15 cellular contexts compared by ENCODE assay signal in the genomic region with DNA sequence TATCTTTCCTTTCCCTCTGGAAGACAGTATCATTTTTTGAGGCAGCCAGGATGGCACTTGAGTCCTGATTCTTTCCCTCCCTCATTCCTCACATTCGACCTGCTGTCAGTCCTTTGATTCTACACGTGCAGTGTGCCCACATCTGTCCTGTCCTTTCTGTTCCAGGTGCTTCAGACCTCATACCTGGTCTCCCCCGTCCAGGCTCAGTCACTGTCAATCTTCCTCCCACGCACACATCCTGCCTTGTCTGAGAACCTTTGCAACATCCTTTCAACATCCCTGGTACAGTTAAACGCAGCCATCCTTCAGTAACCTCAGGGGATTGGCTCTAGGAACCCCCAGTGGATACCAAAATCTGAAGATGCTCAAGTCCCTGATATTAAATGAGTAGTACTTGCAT. TPM values are rescaled to one million over a fixed set of nuclear protein-coding genes. Genes with fewer than 3 reads are reported as not detected.
DNase-seq lines count a peak whose midpoint lies in the region; ATAC-seq and TF ChIP-seq lines count a peak whose summit lies in the region.
"Had no signal": no experiment of that assay in that cellular context is flagged by ENCODE, and none has a peak within 500 bp of the region (broad histone marks: within the 10 kb centered on the region; RNA-seq: fewer than 3 reads in every experiment).

No MANE protein-coding gene starts in this region.

- 88 to 97% methylated on average over 5 of the region's 5 CpGs for WGBS in GM23248 (ENCODE audit: low coverage in 1 of 2, low lambda C conversion rate in 2 of 2, missing lambda C conversion rate in 2 of 2), 2 experiments
- WGBS in SK-N-SH (ENCODE audit: low lambda C conversion rate): 84% methylated on average over 5 of the region's 5 CpGs

- no peak for TF ChIP-seq EP300 in SK-N-SH (IDR thresholded peaks at IDR 0.05; ENCODE audit: borderline replicate concordance in 1 of 2, low read depth in 1 of 2, low read length in 1 of 2)

- DNase-seq in CD8-positive, alpha-beta T cell: peak in 3 of 7 experiments; percentile 35 to 51 (median 39)
- DNase-seq in Karpas-422: peak; percentile 51
- peak; percentile 41 to 48 for DNase-seq in activated T-cell treated with anti-CD3 and anti-CD28 coated beads, Interleukin-2, amount 50 U/mL, for 72 hours
- peak in 6 of 9 donors; percentile 26 to 58 (median 44) for DNase-seq in naive thymus-derived CD4-positive, alpha-beta T cell
- DNase-seq in GM23248: no peak
- no peak for DNase-seq in SK-N-SH
- DNase-seq in uterus: no peak
- DNase-seq: heart left ventricle, NCI-H2081 treated with DMSO at 0.1 percent for 48 hours, NCI-H82, nephron progenitor cell, SIG-M5 had no signal

- intact Hi-C loops in CD8-positive, alpha-beta T cell (cut with DNase I, micrococcal nuclease): no loop called here
- intact Hi-C loops in naive thymus-derived CD4-positive, alpha-beta T cell (cut with micrococcal nuclease): loop anchor here in 1 of 2 donors (1.0 kb wide), 2 partner anchors 8 to 9 kb away; no protein-coding TSS in a partner anchor
- intact Hi-C loops in uterus (cut with DNase I; ENCODE audit: low total_unique reads): no loop called here

- H3K9ac ChIP-seq in Karpas-422 (ENCODE audit: low read length) (peak overlapping the region; percentile 17; the same call in 1 of the 2 replicates), GM23248 (no peak overlapping the region), SK-N-SH (no peak overlapping the region)

- H3K79me2 ChIP-seq in Karpas-422 (ENCODE audit: low read length) (peaks cover 98% of the 10 kb centered on the region), GM23248 (ENCODE audit: insufficient read depth) (no peaks in the 10 kb centered on the region), SK-N-SH (ENCODE audit: insufficient read depth) (no peaks in the 10 kb centered on the region)

- H3K36me3 ChIP-seq in CD8-positive, alpha-beta T cell (ENCODE audit: insufficient read depth, low read length): no peaks in the 10 kb centered on the region
- H3K36me3 ChIP-seq in Karpas-422 (ENCODE audit: insufficient read depth, low read length): peaks cover 52% of the 10 kb centered on the region; the same call in 1 of the 2 replicates
- H3K36me3 ChIP-seq in naive thymus-derived CD4-positive, alpha-beta T cell (ENCODE audit: control insufficient read depth in 2 of 3, insufficient read depth in 3 of 3, low read length in 3 of 3): no peaks in the 10 kb centered on the region
- no peaks in the 10 kb centered on the region for H3K36me3 ChIP-seq in GM23248 (ENCODE audit: low read depth)
- no peaks in the 10 kb centered on the region for H3K36me3 ChIP-seq in SK-N-SH (replicated peaks in 1 of 2; ENCODE audit: control insufficient read depth in 1 of 2, insufficient read depth in 2 of 2, low read length in 1 of 2)
- H3K36me3 ChIP-seq in uterus: no peaks in the 10 kb centered on the region
- H3K36me3 ChIP-seq: HAP-1, heart left ventricle had no signal

- H3K4me2 ChIP-seq in Karpas-422 (ENCODE audit: low read depth, low read length, poor library complexity, severe bottlenecking): peak overlapping the region; percentile 32
- H3K4me2 ChIP-seq in GM23248 (ENCODE audit: unreplicated experiment): no peak overlapping the region
- no peak overlapping the region for H3K4me2 ChIP-seq in SK-N-SH

- H3F3A ChIP-seq in GM23248 (ENCODE audit: insufficient read depth): no peaks in the 10 kb centered on the region
- no peaks in the 10 kb centered on the region for H3F3A ChIP-seq in SK-N-SH (replicated peaks; ENCODE audit: insufficient read depth)

- H3K4me1 Mint-ChIP-seq in CD8-positive, alpha-beta T cell (ENCODE audit: low read depth): peaks cover 86% of the 10 kb centered on the region
- peaks cover 97% of the 10 kb centered on the region for H3K4me1 Mint-ChIP-seq in activated T-cell treated with anti-CD3 and anti-CD28 coated beads, Interleukin-2, amount 50 U/mL, for 72 hours (ENCODE audit: low read depth)
- H3K4me1 Mint-ChIP-seq in naive thymus-derived CD4-positive, alpha-beta T cell: peaks cover 56 to 96% (median 93%) of the 10 kb centered on the region in 7 donors

- H3K4me1 ChIP-seq in CD8-positive, alpha-beta T cell (ENCODE audit: insufficient read depth, low read length): peaks cover 88% of the 10 kb centered on the region
- H3K4me1 ChIP-seq in Karpas-422 (ENCODE audit: low read length) (peaks cover 94% of the 10 kb centered on the region), GM23248 (ENCODE audit: insufficient read depth) (no peaks in the 10 kb centered on the region), SK-N-SH (ENCODE audit: control insufficient read depth in 1 of 2, insufficient read depth in 2 of 2, low read depth in 1 of 2, low read length in 1 of 2) (peaks cover 0 to 29% of the 10 kb centered on the region in 2 experiments; a peak in 2 of 4 replicates), uterus (peaks cover 0 to 4% of the 10 kb centered on the region in 2 donors)
- H3K4me1 ChIP-seq in naive thymus-derived CD4-positive, alpha-beta T cell (ENCODE audit: control insufficient read depth in 2 of 2, insufficient read depth in 2 of 2, low read length in 2 of 2): peaks cover 20 to 46% of the 10 kb centered on the region in 2 donors
- H3K4me1 ChIP-seq: HAP-1 had no signal

- H3K27me3 ChIP-seq in CD8-positive, alpha-beta T cell (ENCODE audit: insufficient read depth, low read length): no peaks in the 10 kb centered on the region
- no peaks in the 10 kb centered on the region for H3K27me3 ChIP-seq in Karpas-422 (ENCODE audit: low read length)
- H3K27me3 ChIP-seq in naive thymus-derived CD4-positive, alpha-beta T cell (ENCODE audit: control insufficient read depth in 2 of 2, insufficient read depth in 2 of 2, low read length in 2 of 2): no peaks in the 10 kb centered on the region
- H3K27me3 ChIP-seq in GM23248 (replicated peaks; ENCODE audit: insufficient read depth): no peaks in the 10 kb centered on the region
- H3K27me3 ChIP-seq in SK-N-SH (ENCODE audit: insufficient read depth): no peaks in the 10 kb centered on the region
- H3K27me3 ChIP-seq in uterus: no peaks in the 10 kb centered on the region
- H3K27me3 ChIP-seq: heart left ventricle had no signal

- ATAC-seq in CD8-positive, alpha-beta T cell: peak; percentile 74
- peak; percentile 66 to 73 for ATAC-seq in activated T-cell treated with anti-CD3 and anti-CD28 coated beads, Interleukin-2, amount 50 U/mL, for 72 hours (replicated peaks in 1 of 2)
- ATAC-seq in naive thymus-derived CD4-positive, alpha-beta T cell: peak; percentile 72
- ATAC-seq: esophagus mucosa, heart left ventricle had no signal

- H3K9me3 Mint-ChIP-seq in CD8-positive, alpha-beta T cell: no peaks in the 10 kb centered on the region
- H3K9me3 Mint-ChIP-seq in activated T-cell treated with anti-CD3 and anti-CD28 coated beads, Interleukin-2, amount 50 U/mL, for 72 hours: no peaks in the 10 kb centered on the region
- H3K9me3 Mint-ChIP-seq in naive thymus-derived CD4-positive, alpha-beta T cell: no peaks in the 10 kb centered on the region
- H3K9me3 Mint-ChIP-seq: CD14-positive monocyte had no signal

- no peaks in the 10 kb centered on the region for H3K9me3 ChIP-seq in CD8-positive, alpha-beta T cell (ENCODE audit: low read length)
- no peaks in the 10 kb centered on the region for H3K9me3 ChIP-seq in Karpas-422 (ENCODE audit: low read length)
- H3K9me3 ChIP-seq in naive thymus-derived CD4-positive, alpha-beta T cell (ENCODE audit: control insufficient read depth in 2 of 3, low read length in 3 of 3): no peaks in the 10 kb centered on the region
- H3K9me3 ChIP-seq in GM23248 (ENCODE audit: low read depth): no peaks in the 10 kb centered on the region
- no peaks in the 10 kb centered on the region for H3K9me3 ChIP-seq in SK-N-SH
- no peaks in the 10 kb centered on the region for H3K9me3 ChIP-seq in uterus
- H3K9me3 ChIP-seq: HAP-1, heart left ventricle had no signal

- H3K4me3 ChIP-seq in CD8-positive, alpha-beta T cell (ENCODE audit: low read depth, low read length): no peak overlapping the region
- H3K4me3 ChIP-seq in Karpas-422 (ENCODE audit: low read length): no peak overlapping the region
- H3K4me3 ChIP-seq in naive thymus-derived CD4-positive, alpha-beta T cell (ENCODE audit: low read length): peak overlapping the region; percentile 20
- no peak overlapping the region for H3K4me3 ChIP-seq in GM23248
- H3K4me3 ChIP-seq in SK-N-SH (ENCODE audit: low read depth in 2 of 2, low read length in 1 of 2): no peak overlapping the region
- H3K4me3 ChIP-seq in uterus: no peak overlapping the region
- H3K4me3 ChIP-seq: HAP-1, heart left ventricle had no signal

- peaks cover 19% of the 10 kb centered on the region for H3K36me3 Mint-ChIP-seq in CD8-positive, alpha-beta T cell
- peaks cover 14 to 35% of the 10 kb centered on the region in 2 donors for H3K36me3 Mint-ChIP-seq in activated T-cell treated with anti-CD3 and anti-CD28 coated beads, Interleukin-2, amount 50 U/mL, for 72 hours (ENCODE audit: insufficient read depth in 2 of 2)
- peaks cover 0 to 46% (median 8%) of the 10 kb centered on the region in 5 donors for H3K36me3 Mint-ChIP-seq in naive thymus-derived CD4-positive, alpha-beta T cell

- CTCF ChIA-PET in CD8-positive, alpha-beta T cell (lab: Charles Lee): interaction anchor here (5.0 kb wide), 1 partner anchor 9 kb away, joined by 34 read pairs; a partner anchor contains a TSS
- CTCF ChIA-PET in naive thymus-derived CD4-positive, alpha-beta T cell (lab: Charles Lee): interaction anchor here (1.8 kb wide), 1 partner anchor 177 kb away, joined by 6 read pairs; no protein-coding TSS in a partner anchor
- CTCF ChIA-PET in SK-N-SH (lab: Yijun Ruan, JAX): interaction anchor here (6.1 kb wide), 1 partner anchor 9 kb away, joined by 46 read pairs; a partner anchor contains a TSS

- no peak for TF ChIP-seq CTCF in CD8-positive, alpha-beta T cell (IDR thresholded peaks at IDR 0.05)
- TF ChIP-seq CTCF in SK-N-SH (IDR thresholded peaks at IDR 0.05) (no peak), uterus (IDR thresholded peaks at IDR 0.05) (no peak)

- H3K27me3 Mint-ChIP-seq in CD8-positive, alpha-beta T cell (ENCODE audit: low read depth): no peaks in the 10 kb centered on the region
- H3K27me3 Mint-ChIP-seq in activated T-cell treated with anti-CD3 and anti-CD28 coated beads, Interleukin-2, amount 50 U/mL, for 72 hours (ENCODE audit: low read depth): no peaks in the 10 kb centered on the region
- no peaks in the 10 kb centered on the region for H3K27me3 Mint-ChIP-seq in naive thymus-derived CD4-positive, alpha-beta T cell

- H2AFZ ChIP-seq in Karpas-422 (ENCODE audit: low read length): no peak overlapping the region
- H2AFZ ChIP-seq in GM23248: no peak overlapping the region
- no peak overlapping the region for H2AFZ ChIP-seq in SK-N-SH (ENCODE audit: low read depth)

- no peak overlapping the region for H3K27ac ChIP-seq in CD8-positive, alpha-beta T cell (ENCODE audit: low read depth, low read length)
- H3K27ac ChIP-seq in Karpas-422 (ENCODE audit: low read length) (peak overlapping the region; percentile 37; the same call in 1 of the 2 replicates), GM23248 (no peak overlapping the region), SK-N-SH (ENCODE audit: low read depth in 2 of 2, low read length in 1 of 2) (no peak overlapping the region), uterus (no peak overlapping the region)
- H3K27ac ChIP-seq in naive thymus-derived CD4-positive, alpha-beta T cell (ENCODE audit: low read depth, low read length): peak overlapping the region; percentile 62
- H3K27ac ChIP-seq: heart left ventricle had no signal

- H3K4me3 Mint-ChIP-seq in CD8-positive, alpha-beta T cell: peak overlapping the region; percentile 42
- peak overlapping the region; percentile 5 to 59 for H3K4me3 Mint-ChIP-seq in activated T-cell treated with anti-CD3 and anti-CD28 coated beads, Interleukin-2, amount 50 U/mL, for 72 hours
- peak overlapping the region; percentile 28 to 70 (median 56) for H3K4me3 Mint-ChIP-seq in naive thymus-derived CD4-positive, alpha-beta T cell
- H3K4me3 Mint-ChIP-seq: CD14-positive monocyte, nephron progenitor cell had no signal

- POLR2A ChIA-PET in CD8-positive, alpha-beta T cell (lab: Charles Lee): no interaction called here
- POLR2A ChIA-PET in naive thymus-derived CD4-positive, alpha-beta T cell (lab: Charles Lee): interaction anchor here (0.8 to 4.0 kb wide), 7 partner anchors 8 to 155 kb away, joined by 3 to 26 read pairs (median 13); a partner anchor contains a TSS
- POLR2A ChIA-PET in SK-N-SH (lab: Yijun Ruan, JAX): no interaction called here

- no peak for TF ChIP-seq POLR2A in uterus (IDR thresholded peaks at IDR 0.05)

- H3K27ac Mint-ChIP-seq in CD8-positive, alpha-beta T cell: peak overlapping the region; percentile 86
- H3K27ac Mint-ChIP-seq in activated T-cell treated with anti-CD3 and anti-CD28 coated beads, Interleukin-2, amount 50 U/mL, for 72 hours: peak overlapping the region; percentile 0
- peak overlapping the region; percentile 21 to 95 (median 78) for H3K27ac Mint-ChIP-seq in naive thymus-derived CD4-positive, alpha-beta T cell
- H3K27ac Mint-ChIP-seq: CD14-positive monocyte, nephron progenitor cell had no signal

- peaks cover 75% of the 10 kb centered on the region for H4K20me1 ChIP-seq in Karpas-422 (ENCODE audit: insufficient read depth, low read depth, low read length)
- H4K20me1 ChIP-seq in GM23248 (ENCODE audit: insufficient read depth): no peaks in the 10 kb centered on the region
- H4K20me1 ChIP-seq in SK-N-SH (ENCODE audit: insufficient read depth): no peaks in the 10 kb centered on the region

- H3K9me2 ChIP-seq in Karpas-422 (replicated peaks; ENCODE audit: insufficient read depth, low read length) (no peaks in the 10 kb centered on the region), GM23248 (ENCODE audit: insufficient read depth) (no peaks in the 10 kb centered on the region), SK-N-SH (no peaks in the 10 kb centered on the region)

- no peak for TF ChIP-seq RAD21 in SK-N-SH (IDR thresholded peaks at IDR 0.05; ENCODE audit: low read length)

- in situ Hi-C loops in GM23248 (cut with MboI): no loop called here

RNA-seq across cellular contexts. Expression of a gene that starts 10.1 kb away (rescaled TPM):
- total RNA-seq in CD8-positive, alpha-beta T cell: 10 to 100 TPM; 39.5 to 40.5 TPM
- total RNA-seq in Karpas-422 (2014; rRNA removed; shearing (Covaris generic); ENCODE audit: low replicate concordance): 263 and 271 TPM in 2 replicates
- total RNA-seq in activated T-cell treated with anti-CD3 and anti-CD28 coated beads, Interleukin-2, amount 50 U/mL, for 72 hours: 100 to 1,000 TPM in 1 of 2 donors, 10 to 100 TPM in 1; 98.3 to 133 TPM
- 100 to 1,000 TPM in 3 of 5 experiments, 10 to 100 TPM in 2; 38.3 to 154 (median 126) TPM for total RNA-seq in naive thymus-derived CD4-positive, alpha-beta T cell
- 10 to 100 TPM; 32.7 to 39.6 TPM for polyA plus RNA-seq in naive thymus-derived CD4-positive, alpha-beta T cell
- 1.0 and 1.5 TPM in 2 replicates for total RNA-seq in GM23248 (2014; rRNA removed; shearing (Covaris generic))
- 0.30 and 0.39 TPM in 2 replicates for polyA plus RNA-seq in GM23248 (2016; fragmentation: Nextera tagmentation; extraction: Ambion mirVana)
- 1.2 and 1.5 TPM in 2 replicates for polyA plus RNA-seq in SK-N-SH (2012; rRNA removed)
- 1.6 and 1.8 TPM in 2 replicates for polyA plus RNA-seq in SK-N-SH (2012; cell fraction: cytosol; rRNA removed)
- polyA plus RNA-seq in SK-N-SH (2012; cell fraction: nucleus; rRNA removed): 1.3 and 1.5 TPM in 2 replicates
- 10 to 100 TPM; 16.1 to 61.1 (median 36.9) TPM for total RNA-seq in uterus

RNA-seq across cellular contexts. Expression of a gene that starts 57.6 kb away (rescaled TPM):
- 10 to 100 TPM; 12.8 to 13.9 TPM for total RNA-seq in CD8-positive, alpha-beta T cell
- total RNA-seq in Karpas-422 (2014; rRNA removed; shearing (Covaris generic); ENCODE audit: low replicate concordance): 56.8 and 64.4 TPM in 2 replicates
- total RNA-seq in activated T-cell treated with anti-CD3 and anti-CD28 coated beads, Interleukin-2, amount 50 U/mL, for 72 hours: 10 to 100 TPM; 69.6 to 81.0 TPM
- total RNA-seq in naive thymus-derived CD4-positive, alpha-beta T cell: 10 to 100 TPM; 24.4 to 57.9 (median 46.9) TPM
- 10 to 100 TPM; 58.3 to 62.4 TPM for polyA plus RNA-seq in naive thymus-derived CD4-positive, alpha-beta T cell
- 30.7 and 31.2 TPM in 2 replicates for total RNA-seq in GM23248 (2014; rRNA removed; shearing (Covaris generic))
- 54.7 and 55.1 TPM in 2 replicates for polyA plus RNA-seq in GM23248 (2016; fragmentation: Nextera tagmentation; extraction: Ambion mirVana)
- polyA plus RNA-seq in SK-N-SH (2012; rRNA removed): 21.2 and 22.3 TPM in 2 replicates
- polyA plus RNA-seq in SK-N-SH (2012; cell fraction: cytosol; rRNA removed): 32.1 and 34.6 TPM in 2 replicates
- polyA plus RNA-seq in SK-N-SH (2012; cell fraction: nucleus; rRNA removed): 18.6 and 21.6 TPM in 2 replicates
- 10 to 100 TPM; 12.6 to 68.6 (median 29.3) TPM for total RNA-seq in uterus

Comparison
In these comparisons a context has a peak if more than half of its experiments do, and no peak if none do; other contexts are left out.
1. DNase-seq: peak in Karpas-422 (single experiment), activated T-cell treated with anti-CD3 and anti-CD28 coated beads, Interleukin-2, amount 50 U/mL, for 72 hours (2 of 2) and naive thymus-derived CD4-positive, alpha-beta T cell (6 of 9); none in GM23248 (single experiment), SK-N-SH (single experiment) and uterus (0 of 2).
2. H3K27ac ChIP-seq: peak in Karpas-422 (single experiment) and naive thymus-derived CD4-positive, alpha-beta T cell (single experiment); none in CD8-positive, alpha-beta T cell (single experiment), GM23248 (single experiment), SK-N-SH (0 of 2) and uterus (0 of 2).
3. H3K27ac Mint-ChIP-seq: peak in every context shown above with its lines; median percentile 86 in CD8-positive, alpha-beta T cell; 78 in naive thymus-derived CD4-positive, alpha-beta T cell; 0 in activated T-cell treated with anti-CD3 and anti-CD28 coated beads, Interleukin-2, amount 50 U/mL, for 72 hours.
4. Peak in every context shown above with its lines, with median percentiles within 50 percentile points of each other: ATAC-seq and H3K4me3 Mint-ChIP-seq.